ENCODE assay signal across 9 cellular contexts in the genomic region with DNA sequence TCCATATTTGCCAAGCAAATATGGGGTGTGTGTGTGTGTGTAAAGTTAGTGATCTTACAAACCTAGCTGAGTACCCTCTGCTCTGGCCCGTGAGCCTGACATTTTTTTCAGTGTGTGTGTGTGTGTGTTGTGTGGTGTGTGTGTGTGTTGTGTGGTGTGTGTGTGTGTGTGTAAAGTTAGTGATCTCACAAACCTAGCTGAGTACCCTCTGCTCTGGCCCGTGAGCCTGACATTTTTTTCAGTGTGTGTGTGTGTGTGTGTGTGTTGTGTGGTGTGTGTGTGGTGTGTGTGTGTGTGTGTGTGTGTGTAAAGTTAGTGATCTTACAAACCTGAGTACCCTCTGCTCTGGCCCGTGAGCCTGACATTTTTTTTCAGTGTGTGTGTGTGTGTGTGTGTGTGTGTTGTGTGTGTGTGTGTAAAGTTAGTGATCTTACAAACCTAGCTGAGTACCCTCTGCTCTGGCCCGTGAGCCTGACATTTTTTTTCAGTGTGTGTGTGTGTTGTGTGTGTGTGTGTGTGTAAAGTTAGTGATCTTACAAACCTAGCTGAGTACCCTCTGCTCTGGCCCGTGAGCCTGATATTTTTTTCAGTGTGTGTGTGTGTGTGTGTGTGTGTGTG. TPM values are rescaled to one million over a fixed set of nuclear protein-coding genes. Genes with fewer than 3 reads are reported as not detected.
A peak's percentile ranks its signal among the peaks of the same experiment; 100 is the strongest.
DNase-seq lines count a peak whose midpoint lies in the region; ATAC-seq, FAIRE-seq and TF ChIP-seq lines count a peak whose summit lies in the region.
"Not testable (repeated sequence)": the region's sequence is repeated elsewhere in the genome, so short reads cannot be mapped to it uniquely, and the experiment has no call there.
"Had no signal": no experiment of that assay in that cellular context is flagged by ENCODE, and none has a peak within 500 bp of the region (broad histone marks: within the 10 kb centered on the region; RNA-seq: fewer than 3 reads in every experiment).

No MANE protein-coding gene starts in this region.

- H3K4me3 ChIP-seq in DND-41 (ENCODE audit: low read depth in 1 of 2, low read length in 2 of 2) (peak overlapping the region in 1 of 2 experiments; percentile 87; a peak in 3 of 4 replicates), LNCaP clone FGC (ENCODE audit: low read depth, low read length) (peak overlapping the region; percentile 59), astrocyte of the cerebellum (ENCODE audit: low read depth, low read length) (peak overlapping the region; percentile 64), HepG2 (replicated peaks in 1 of 3; ENCODE audit: insufficient read depth in 1 of 3, low read depth in 2 of 3, low read length in 3 of 3) (peak overlapping the region in 1 of 3 experiments; percentile 94; a peak in 1 of 6 replicates)

- TF ChIP-seq EP300 in HepG2 (IDR thresholded peaks at IDR 0.05; ENCODE audit: low read depth in 2 of 2, low read length in 2 of 2); HepG2 (CRISPR knock-in tag; IDR thresholded peaks at IDR 0.05; ENCODE audit: borderline replicate concordance): not testable (repeated sequence)

- not testable (repeated sequence) for H2AFZ ChIP-seq in DND-41 (ENCODE audit: low read depth, low read length); HepG2 (ENCODE audit: low read length)

- POLR2A ChIA-PET in HepG2 (lab: Yijun Ruan, JAX) = interaction anchor here (1.5 kb wide), 1 partner anchor 23 kb away, joined by 3 read pairs; no protein-coding TSS in a partner anchor

- H3K27me3 Mint-ChIP-seq in activated CD4-positive, alpha-beta T cell treated with anti-CD3 and anti-CD28 coated beads, Interleukin-2, amount 10 ng/mL, durations not matched to agents 24 days and 14 days; osteocyte (ENCODE audit: unreplicated experiment): not testable (repeated sequence)

- TF ChIP-seq CTCF in DND-41 (IDR thresholded peaks at IDR 0.05; ENCODE audit: borderline replicate concordance, extremely low read depth, low read length, poor library complexity, severe bottlenecking); LNCaP clone FGC (IDR thresholded peaks at IDR 0.05; ENCODE audit: control insufficient read depth, extremely low read depth, insufficient read depth); astrocyte of the cerebellum (IDR thresholded peaks at IDR 0.05; ENCODE audit: low read depth, low read length, missing control alignments); HepG2 (CRISPR knock-in tag; IDR thresholded peaks at IDR 0.05); osteocyte (IDR thresholded peaks at IDR 0.05): not testable (repeated sequence)

- not testable (repeated sequence) for ATAC-seq in DND-41 (ENCODE audit: insufficient read depth, low read depth); HepG2

- H3K27ac ChIP-seq in DND-41 (ENCODE audit: low read length) = peak overlapping the region; percentile 59
- H3K27ac ChIP-seq in HepG2 (ENCODE audit: extremely low read length, insufficient read depth, low read length) = not testable (repeated sequence)

- not testable (repeated sequence) for DNase-seq in DND-41; LNCaP clone FGC (ENCODE audit: low read depth); activated CD4-positive, alpha-beta T cell treated with anti-CD3 and anti-CD28 coated beads, Interleukin-2, amount 10 ng/mL, durations not matched to agents 24 days and 14 days; astrocyte of the cerebellum (ENCODE audit: low read depth); HepG2 (ENCODE audit: low spot score); osteocyte (ENCODE audit: extremely low spot score, unreplicated experiment)
- peak; percentile 57 to 66 for DNase-seq in erythroblast (lab: John Stamatoyannopoulos, UW)

- H3K9me3 ChIP-seq in DND-41 (ENCODE audit: insufficient read depth, low read length, severe bottlenecking); HepG2 (ENCODE audit: low read length): not testable (repeated sequence)

- peak overlapping the region; percentile 84 for H3K9ac ChIP-seq in DND-41 (ENCODE audit: low read depth, low read length)
- not testable (repeated sequence) for H3K9ac ChIP-seq in HepG2 (ENCODE audit: insufficient read depth, low read depth, low read length)

- intact Hi-C loops in activated CD4-positive, alpha-beta T cell treated with anti-CD3 and anti-CD28 coated beads, Interleukin-2, amount 10 ng/mL, durations not matched to agents 24 days and 14 days (cut with micrococcal nuclease) = loop anchor here (5.0 kb wide), 1 partner anchor 200 kb away; a partner anchor contains a TSS
- intact Hi-C loops in HepG2 (cut with micrococcal nuclease; ENCODE audit: unreplicated experiment) = not testable (repeated sequence)

- BruUV-seq in HepG2 (replicated peaks; lab: Mats Ljungman, UMichigan) = not testable (repeated sequence)

- 85% methylated on average over 4 of the region's 5 CpGs for WGBS in HepG2 (ENCODE audit: low lambda C conversion rate)

- not testable (repeated sequence) for TF ChIP-seq POLR2A in erythroblast (IDR thresholded peaks at IDR 0.05; ENCODE audit: low read length); HepG2 (IDR thresholded peaks at IDR 0.05; ENCODE audit: insufficient read depth in 1 of 2, low read depth in 2 of 2, low read length in 2 of 2)

- in situ Hi-C loops in astrocyte of the cerebellum (cut with HindIII; ENCODE audit: low sequenced_read_pairs); HepG2 (cut with HindIII; ENCODE audit: extremely low pct_ligation_motif_present, low pct_unique_long_range_greater_than_20kb): not testable (repeated sequence)

- FAIRE-seq in HepG2 (lab: Jason Lieb, UNC) = peak; percentile 67

- CTCF ChIA-PET in HepG2 (lab: Yijun Ruan, JAX; ENCODE audit: low intra/inter-chr PET ratio, low total read pairs) = not testable (repeated sequence)

- not testable (repeated sequence) for H3K9me3 Mint-ChIP-seq in activated CD4-positive, alpha-beta T cell treated with anti-CD3 and anti-CD28 coated beads, Interleukin-2, amount 10 ng/mL, durations not matched to agents 24 days and 14 days; osteocyte (ENCODE audit: unreplicated experiment)

- H3K27ac Mint-ChIP-seq in activated CD4-positive, alpha-beta T cell treated with anti-CD3 and anti-CD28 coated beads, Interleukin-2, amount 10 ng/mL, durations not matched to agents 24 days and 14 days = peak overlapping the region; percentile 98
- peak overlapping the region; percentile 50 for H3K27ac Mint-ChIP-seq in osteocyte (ENCODE audit: unreplicated experiment)

- peak overlapping the region; percentile 71 for H3K4me2 ChIP-seq in DND-41 (ENCODE audit: insufficient read depth, low read length)
- H3K4me2 ChIP-seq in HepG2 (ENCODE audit: low read depth, low read length) = peak overlapping the region; percentile 23; the same call in 1 of the 2 replicates

- not testable (repeated sequence) for H3K36me3 ChIP-seq in DND-41 (ENCODE audit: insufficient read depth, low read length); HepG2 (replicated peaks in 1 of 2; ENCODE audit: control insufficient read depth in 1 of 2, insufficient read depth in 2 of 2, low read length in 2 of 2)

- H3K4me1 ChIP-seq in DND-41 (ENCODE audit: insufficient read depth, low read length) (peaks cover 22% of the 10 kb centered on the region), HepG2 (ENCODE audit: insufficient read depth, low read length) (peaks cover 41% of the 10 kb centered on the region)

- TF ChIP-seq RAD21 in HepG2 (CRISPR knock-in tag; IDR thresholded peaks at IDR 0.05) = not testable (repeated sequence)

- not testable (repeated sequence) for H3K36me3 Mint-ChIP-seq in activated CD4-positive, alpha-beta T cell treated with anti-CD3 and anti-CD28 coated beads, Interleukin-2, amount 10 ng/mL, durations not matched to agents 24 days and 14 days (ENCODE audit: low read depth); osteocyte (ENCODE audit: unreplicated experiment)

- H3K27me3 ChIP-seq in DND-41 (ENCODE audit: insufficient read depth, low read length, poor library complexity); HepG2 (ENCODE audit: control insufficient read depth in 1 of 2, insufficient read depth in 2 of 2, low read length in 2 of 2): not testable (repeated sequence)

- H4K20me1 ChIP-seq in DND-41 (ENCODE audit: insufficient read depth, low read length); HepG2 (ENCODE audit: insufficient read depth, low read length): not testable (repeated sequence)

- H3K4me3 Mint-ChIP-seq in activated CD4-positive, alpha-beta T cell treated with anti-CD3 and anti-CD28 coated beads, Interleukin-2, amount 10 ng/mL, durations not matched to agents 24 days and 14 days = peak overlapping the region; percentile 95
- H3K4me3 Mint-ChIP-seq in osteocyte (ENCODE audit: unreplicated experiment) = peak overlapping the region; percentile 45

- peaks cover 11% of the 10 kb centered on the region for H3K4me1 Mint-ChIP-seq in activated CD4-positive, alpha-beta T cell treated with anti-CD3 and anti-CD28 coated beads, Interleukin-2, amount 10 ng/mL, durations not matched to agents 24 days and 14 days
- not testable (repeated sequence) for H3K4me1 Mint-ChIP-seq in osteocyte (ENCODE audit: unreplicated experiment)

- peaks cover 21% of the 10 kb centered on the region for H3K79me2 ChIP-seq in DND-41 (ENCODE audit: insufficient read depth, low read length)
- H3K79me2 ChIP-seq in HepG2 (ENCODE audit: insufficient read depth, low read length) = not testable (repeated sequence)

RNA-seq across cellular contexts. Expression of a gene that starts 1.1 kb away (rescaled TPM):
- 11.8 and 12.8 TPM in 2 replicates for total RNA-seq in activated CD4-positive, alpha-beta T cell treated with anti-CD3 and anti-CD28 coated beads, Interleukin-2, amount 10 ng/mL, durations not matched to agents 24 days and 14 days
- 7.0 and 11.2 TPM in 2 replicates for total RNA-seq in HepG2 (2016; rRNA removed; fragmentation: Illumina TruSeq; extraction: Trizol)
- total RNA-seq in HepG2 (2016; cell fraction: cytosol; rRNA removed; fragmentation: Illumina TruSeq; extraction: Trizol; ENCODE audit: low read depth) = 4.9 and 5.3 TPM in 2 replicates
- total RNA-seq in HepG2 (2016; cell fraction: insoluble cytoplasmic fraction; rRNA removed; fragmentation: Illumina TruSeq; extraction: Trizol) = 8.3 and 10.2 TPM in 2 replicates
- 5.7 and 6.2 TPM in 2 replicates for total RNA-seq in HepG2 (2016; cell fraction: membrane; rRNA removed; fragmentation: Illumina TruSeq; extraction: Trizol)
- total RNA-seq in HepG2 (2016; cell fraction: nucleus; rRNA removed; fragmentation: Illumina TruSeq; extraction: Trizol) = 3.8 and 3.9 TPM in 2 replicates
- 4.0 and 4.3 TPM in 2 replicates for polyA plus RNA-seq in HepG2 (2011; rRNA removed)
- 5.1 and 5.3 TPM in 2 replicates for polyA plus RNA-seq in HepG2 (2011; cell fraction: cytosol; rRNA removed)
- 1.4 and 1.5 TPM in 2 replicates for polyA plus RNA-seq in HepG2 (2011; cell fraction: nucleus; rRNA removed)
- polyA plus RNA-seq in HepG2 (2012) = 2.9 and 5.9 TPM in 2 replicates
- polyA plus RNA-seq in HepG2 (2016; cell fraction: cytosol; fragmentation: Illumina TruSeq; extraction: Trizol; ENCODE audit: low read depth) = 7.3 and 11.4 TPM in 2 replicates
- 12.5 and 14.4 TPM in 2 replicates for polyA plus RNA-seq in HepG2 (2016; cell fraction: insoluble cytoplasmic fraction; fragmentation: Illumina TruSeq; extraction: Trizol; ENCODE audit: low read depth)
- 5.9 and 8.0 TPM in 2 replicates for polyA plus RNA-seq in HepG2 (2016; cell fraction: membrane; fragmentation: Illumina TruSeq; extraction: Trizol; ENCODE audit: low read depth)
- polyA plus RNA-seq in HepG2 (2016; cell fraction: nucleus; fragmentation: Illumina TruSeq; extraction: Trizol; ENCODE audit: insufficient read depth, low read depth) = 6.1 and 6.5 TPM in 2 replicates
- 0.82 and 2.6 TPM in 2 replicates for polyA minus RNA-seq in HepG2 (2011; rRNA and poly(A)+ RNA removed; ENCODE audit: low replicate concordance)
- not detected in 2 replicates for polyA minus RNA-seq in HepG2 (2011; cell fraction: cytosol; rRNA and poly(A)+ RNA removed)
- polyA minus RNA-seq in HepG2 (2011; cell fraction: nucleus; rRNA and poly(A)+ RNA removed) = 1.7 and 3.4 TPM in 2 replicates
- 19.5 and 20.9 TPM in 2 replicates for total RNA-seq in osteocyte

RNA-seq across cellular contexts. Expression of a gene that starts 21.3 kb away (rescaled TPM):
- not detected in 2 replicates for total RNA-seq in activated CD4-positive, alpha-beta T cell treated with anti-CD3 and anti-CD28 coated beads, Interleukin-2, amount 10 ng/mL, durations not matched to agents 24 days and 14 days
- total RNA-seq in HepG2 (2016; rRNA removed; fragmentation: Illumina TruSeq; extraction: Trizol) (not detected in 2 replicates), osteocyte (not detected in 2 replicates)
- not detected in 2 replicates for total RNA-seq in HepG2 (2016; cell fraction: cytosol; rRNA removed; fragmentation: Illumina TruSeq; extraction: Trizol; ENCODE audit: low read depth)
- not detected in 2 replicates for total RNA-seq in HepG2 (2016; cell fraction: insoluble cytoplasmic fraction; rRNA removed; fragmentation: Illumina TruSeq; extraction: Trizol)
- total RNA-seq in HepG2 (2016; cell fraction: membrane; rRNA removed; fragmentation: Illumina TruSeq; extraction: Trizol) = not detected in 2 replicates
- total RNA-seq in HepG2 (2016; cell fraction: nucleus; rRNA removed; fragmentation: Illumina TruSeq; extraction: Trizol) = not detected in 2 replicates
- polyA plus RNA-seq in HepG2 (2011; rRNA removed) = 0.05 and 0.36 TPM in 2 replicates
- polyA plus RNA-seq in HepG2 (2011; cell fraction: cytosol; rRNA removed) = 0.08 and 0.17 TPM in 2 replicates
- polyA plus RNA-seq in HepG2 (2011; cell fraction: nucleus; rRNA removed) = 0.47 and 0.83 TPM in 2 replicates
- not detected in 2 replicates for polyA plus RNA-seq in HepG2 (2012)
- not detected in 2 replicates for polyA plus RNA-seq in HepG2 (2016; cell fraction: cytosol; fragmentation: Illumina TruSeq; extraction: Trizol; ENCODE audit: low read depth)
- polyA plus RNA-seq in HepG2 (2016; cell fraction: insoluble cytoplasmic fraction; fragmentation: Illumina TruSeq; extraction: Trizol; ENCODE audit: low read depth) = not detected in 2 replicates
- not detected in 2 replicates for polyA plus RNA-seq in HepG2 (2016; cell fraction: membrane; fragmentation: Illumina TruSeq; extraction: Trizol; ENCODE audit: low read depth)
- polyA plus RNA-seq in HepG2 (2016; cell fraction: nucleus; fragmentation: Illumina TruSeq; extraction: Trizol; ENCODE audit: insufficient read depth, low read depth) = not detected in 2 replicates
- 0.66 and 5.5 TPM in 2 replicates for polyA minus RNA-seq in HepG2 (2011; rRNA and poly(A)+ RNA removed; ENCODE audit: low replicate concordance)
- polyA minus RNA-seq in HepG2 (2011; cell fraction: cytosol; rRNA and poly(A)+ RNA removed) = not detected in 2 replicates
- 0.62 TPM in 1 of 2 replicates, not detected in the other for polyA minus RNA-seq in HepG2 (2011; cell fraction: nucleus; rRNA and poly(A)+ RNA removed)
- total RNA-seq: body of pancreas, renal cortical epithelial cell had no signal

RNA-seq across cellular contexts. Expression of a gene that starts 29.4 kb away (rescaled TPM):
- 54.2 and 56.0 TPM in 2 replicates for total RNA-seq in activated CD4-positive, alpha-beta T cell treated with anti-CD3 and anti-CD28 coated beads, Interleukin-2, amount 10 ng/mL, durations not matched to agents 24 days and 14 days
- total RNA-seq in HepG2 (2016; rRNA removed; fragmentation: Illumina TruSeq; extraction: Trizol) (45.3 and 53.2 TPM in 2 replicates), osteocyte (65.1 and 66.2 TPM in 2 replicates)
- 13.8 and 14.6 TPM in 2 replicates for total RNA-seq in HepG2 (2016; cell fraction: cytosol; rRNA removed; fragmentation: Illumina TruSeq; extraction: Trizol; ENCODE audit: low read depth)
- total RNA-seq in HepG2 (2016; cell fraction: insoluble cytoplasmic fraction; rRNA removed; fragmentation: Illumina TruSeq; extraction: Trizol) = 46.3 and 55.2 TPM in 2 replicates
- 13.3 and 14.5 TPM in 2 replicates for total RNA-seq in HepG2 (2016; cell fraction: membrane; rRNA removed; fragmentation: Illumina TruSeq; extraction: Trizol)
- 47.1 and 49.4 TPM in 2 replicates for total RNA-seq in HepG2 (2016; cell fraction: nucleus; rRNA removed; fragmentation: Illumina TruSeq; extraction: Trizol)
- polyA plus RNA-seq in HepG2 (2011; rRNA removed) = 26.4 and 28.5 TPM in 2 replicates
- 16.4 and 21.4 TPM in 2 replicates for polyA plus RNA-seq in HepG2 (2011; cell fraction: cytosol; rRNA removed)
- 62.7 and 74.7 TPM in 2 replicates for polyA plus RNA-seq in HepG2 (2011; cell fraction: nucleus; rRNA removed)
- 25.2 and 26.1 TPM in 2 replicates for polyA plus RNA-seq in HepG2 (2012)
- 3.8 and 4.3 TPM in 2 replicates for polyA plus RNA-seq in HepG2 (2016; cell fraction: cytosol; fragmentation: Illumina TruSeq; extraction: Trizol; ENCODE audit: low read depth)
- 44.0 and 44.3 TPM in 2 replicates for polyA plus RNA-seq in HepG2 (2016; cell fraction: insoluble cytoplasmic fraction; fragmentation: Illumina TruSeq; extraction: Trizol; ENCODE audit: low read depth)
- 5.2 and 5.6 TPM in 2 replicates for polyA plus RNA-seq in HepG2 (2016; cell fraction: membrane; fragmentation: Illumina TruSeq; extraction: Trizol; ENCODE audit: low read depth)
- polyA plus RNA-seq in HepG2 (2016; cell fraction: nucleus; fragmentation: Illumina TruSeq; extraction: Trizol; ENCODE audit: insufficient read depth, low read depth) = 61.7 and 67.8 TPM in 2 replicates
- polyA minus RNA-seq in HepG2 (2011; rRNA and poly(A)+ RNA removed; ENCODE audit: low replicate concordance) = 104 and 131 TPM in 2 replicates
- polyA minus RNA-seq in HepG2 (2011; cell fraction: cytosol; rRNA and poly(A)+ RNA removed) = 27.9 and 30.3 TPM in 2 replicates
- polyA minus RNA-seq in HepG2 (2011; cell fraction: nucleus; rRNA and poly(A)+ RNA removed) = 110 and 122 TPM in 2 replicates
